19 cellular contexts compared by ENCODE assay signal in the genomic region with DNA sequence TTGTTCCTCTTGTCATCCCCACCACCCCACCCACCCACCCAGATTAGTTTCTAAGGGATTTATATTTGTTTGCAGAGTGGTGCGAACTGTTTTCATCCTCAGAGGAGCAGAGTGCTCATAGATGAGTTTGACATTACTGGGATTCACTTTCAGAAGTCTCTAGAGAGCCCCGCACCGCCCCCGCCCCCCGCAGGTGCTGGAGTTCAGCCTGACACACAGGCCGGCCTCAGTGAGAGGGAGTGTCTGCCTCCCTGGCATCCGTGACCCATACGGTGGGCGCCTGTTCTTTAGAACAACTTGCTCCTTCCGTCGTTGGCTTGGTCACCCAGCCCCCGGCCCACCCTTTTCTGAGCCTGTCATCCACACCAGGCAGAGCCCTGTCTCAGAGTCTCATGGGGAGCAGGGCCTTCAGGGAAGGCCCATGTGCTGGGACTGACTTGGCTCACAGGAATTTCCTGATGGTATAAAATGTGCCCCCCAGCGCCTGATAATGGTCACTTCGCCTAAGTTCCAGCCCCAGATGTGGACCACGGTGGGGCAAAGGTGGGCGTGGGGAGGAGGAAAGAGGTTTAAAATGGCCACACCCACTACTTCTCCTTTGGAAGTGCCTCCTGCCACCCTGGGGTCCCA. TPM values are rescaled to one million over a fixed set of nuclear protein-coding genes. Genes with fewer than 3 reads are reported as not detected.
DNase-seq lines count a peak whose midpoint lies in the region; TF ChIP-seq lines count a peak whose summit lies in the region.
"Had no signal": no experiment of that assay in that cellular context is flagged by ENCODE, and none has a peak within 500 bp of the region (broad histone marks: within the 10 kb centered on the region; RNA-seq: fewer than 3 reads in every experiment).

No MANE protein-coding gene starts in this region.

- H3K27me3 ChIP-seq in uterus = no peaks in the 10 kb centered on the region
- H3K27me3 ChIP-seq: MG63 had no signal

- peak overlapping the region; percentile 76 for H3K27ac ChIP-seq in VCaP
- H3K27ac ChIP-seq in uterus = peak overlapping the region; percentile 61 to 76

- no peaks in the 10 kb centered on the region for H3K9me3 ChIP-seq in uterus
- H3K9me3 ChIP-seq: HAP-1, MG63 had no signal

- TF ChIP-seq CTCF in VCaP (conservative IDR thresholded peaks at IDR 0.05) (no peak), uterus (IDR thresholded peaks at IDR 0.05) (no peak)

- no peaks in the 10 kb centered on the region for H3K36me3 ChIP-seq in uterus
- H3K36me3 ChIP-seq: HAP-1 had no signal

- intact Hi-C loops in uterus (cut with DNase I; ENCODE audit: low total_unique reads) = no loop called here

- peak; percentile 23 for DNase-seq in stimulated activated CD4-positive, alpha-beta T cell treated with anti-CD3 and anti-CD28 coated beads, Interleukin-4, amount 100 ng/mL, for 1 hour
- no peak for DNase-seq in stimulated activated CD4-positive, alpha-beta T cell treated with anti-CD3 and anti-CD28 coated beads, Interleukin-2, amount 100 ng/mL, for 24 hours
- DNase-seq in left kidney (ENCODE audit: low read depth, low spot score) = peak; percentile 67
- DNase-seq in uterus = no peak
- DNase-seq in AML-193 (lab: John Stamatoyannopoulos, UW) = no peak
- DNase-seq in NCI-H510A (lab: John Stamatoyannopoulos, UW) = no peak
- DNase-seq in T-helper 9 cell = no peak
- DNase-seq: activated CD4-positive, alpha-beta memory T cell treated with anti-CD3 and anti-CD28 coated beads for 36 hours; anterior cingulate cortex; DMS 273 treated with DMSO at 0.1 percent for 48 hours; foreskin melanocyte; MG63; NCI-H2029; NCI-H69; PC-3; substantia nigra had no signal

- no peak overlapping the region for H3K4me3 ChIP-seq in uterus
- H3K4me3 ChIP-seq: HAP-1, lung, MG63 had no signal

- no peak for TF ChIP-seq POLR2A in uterus (IDR thresholded peaks at IDR 0.05)

- peaks cover 0 to 13% of the 10 kb centered on the region in 2 donors for H3K4me1 ChIP-seq in uterus
- H3K4me1 ChIP-seq: HAP-1 had no signal

RNA-seq across cellular contexts. Expression of a gene that starts 44.3 kb away (rescaled TPM):
- total RNA-seq in uterus = 100 to 1,000 TPM in 1 of 4 donors, 10 to 100 TPM in 3; 11.1 to 122 (median 48.9) TPM

Comparison
In these comparisons a context has a peak if more than half of its experiments do, and no peak if none do; other contexts are left out.
1. DNase-seq: peak in stimulated activated CD4-positive, alpha-beta T cell treated with anti-CD3 and anti-CD28 coated beads, Interleukin-4, amount 100 ng/mL, for 1 hour (single experiment) and left kidney (single experiment); none in stimulated activated CD4-positive, alpha-beta T cell treated with anti-CD3 and anti-CD28 coated beads, Interleukin-2, amount 100 ng/mL, for 24 hours (0 of 2), uterus (0 of 2), AML-193 (0 of 2), NCI-H510A (single experiment) and T-helper 9 cell (single experiment).